In the genomic region with DNA sequence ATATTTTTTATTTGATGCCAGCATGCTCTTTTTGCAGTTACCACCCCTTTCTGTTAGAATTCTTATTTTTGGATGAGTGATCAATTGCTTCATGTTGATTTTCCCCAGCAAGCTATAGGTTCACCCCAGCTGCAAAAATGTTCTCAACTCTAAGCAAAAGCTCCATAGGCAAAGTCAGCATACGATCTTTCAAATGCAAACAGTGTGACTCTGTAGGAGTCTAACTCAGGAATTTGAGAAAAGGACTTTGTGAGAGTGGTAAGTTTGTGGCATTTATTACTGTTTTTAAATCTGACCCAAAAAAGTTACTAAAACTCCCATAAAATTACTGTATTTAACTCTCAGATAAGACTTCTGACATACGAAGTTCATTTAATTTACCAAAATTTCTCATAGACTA, we compare ENCODE assay signal across 33 cellular contexts.
"Had no signal": no experiment of that assay in that cellular context is flagged by ENCODE, and none has a peak within 500 bp of the region (broad histone marks: within the 10 kb centered on the region; RNA-seq: fewer than 3 reads in every experiment).

No MANE protein-coding gene starts in this region.

- FAIRE-seq: TTC549 had no signal

- DNase-seq: activated CD4-positive, alpha-beta memory T cell treated with anti-CD3 and anti-CD28 coated beads, Interleukin-2, amount 10 ng/mL, durations not matched to agents 7 days and 5 days; activated CD4-positive, alpha-beta T cell treated with anti-CD3 and anti-CD28 coated beads for 36 hours; activated CD4-positive, alpha-beta T cell treated with anti-CD3 and anti-CD28 coated beads, Interleukin-2, amount 50 U/mL, for 1 hour; activated CD8-positive, alpha-beta memory T cell treated with anti-CD3 and anti-CD28 coated beads for 24 hours; activated CD8-positive, alpha-beta memory T cell treated with anti-CD3 and anti-CD28 coated beads, Interleukin-2, amount 10 ng/mL, durations not matched to agents 7 days and 5 days; activated CD8-positive, alpha-beta memory T cell treated with anti-CD3 and anti-CD28 coated beads, Interleukin-2, amount 50 U/mL, for 48 hours; activated effector memory CD4-positive, alpha-beta T cell treated with Interleukin-2 at 50 U/mL for 16 hours; activated naive CD4-positive, alpha-beta T cell treated with anti-CD3 and anti-CD28 coated beads, Interleukin-2, amount 10 ng/mL, durations not matched to agents 7 days and 5 days; activated T-cell treated with anti-CD3 and anti-CD28 coated beads, Interleukin-2, amount 50 U/mL, for 48 hours; amniotic stem cell; aorta; brain microvascular endothelial cell; central memory CD4-positive, alpha-beta T cell; MG63; NCI-H1048; NCI-H1105 treated with DMSO at 0.1 percent for 48 hours; NCI-H1436; NCI-H1694; NCI-H1930; NCI-H2081 treated with DMSO at 0.1 percent for 48 hours; NCI-H345; NCI-H524 treated with DMSO at 0.1 percent for 48 hours; PC-3; Peyer's patch; RPMI8226; SHP77 treated with DMSO at 0.1 percent for 48 hours; SK-N-SH had no signal

- H3K4me3 Mint-ChIP-seq: activated CD4-positive, alpha-beta memory T cell treated with anti-CD3 and anti-CD28 coated beads, Interleukin-2, amount 10 ng/mL, durations not matched to agents 7 days and 5 days; activated CD4-positive, alpha-beta T cell treated with anti-CD3 and anti-CD28 coated beads for 36 hours; activated CD8-positive, alpha-beta memory T cell treated with anti-CD3 and anti-CD28 coated beads, Interleukin-2, amount 10 ng/mL, durations not matched to agents 7 days and 5 days; activated naive CD4-positive, alpha-beta T cell treated with anti-CD3 and anti-CD28 coated beads, Interleukin-2, amount 10 ng/mL, durations not matched to agents 7 days and 5 days; activated naive CD8-positive, alpha-beta T cell; T-helper 1 cell treated with Interleukin-12 subunit alpha and Interleukin-12 subunit beta and Interleukin-4 antibody, amounts not matched to agents 30 μg/mL and 1 μg/mL, for 36 hours; T-helper 2 cell treated with Interferon-gamma antibody and Interleukin-4, amounts not matched to agents 5 μg/mL and 100 μg/mL, for 36 hours had no signal

- H3K4me1 Mint-ChIP-seq: activated CD4-positive, alpha-beta memory T cell treated with anti-CD3 and anti-CD28 coated beads, Interleukin-2, amount 10 ng/mL, durations not matched to agents 7 days and 5 days; activated CD4-positive, alpha-beta T cell treated with anti-CD3 and anti-CD28 coated beads for 36 hours; activated CD8-positive, alpha-beta memory T cell treated with anti-CD3 and anti-CD28 coated beads, Interleukin-2, amount 10 ng/mL, durations not matched to agents 7 days and 5 days; activated naive CD4-positive, alpha-beta T cell treated with anti-CD3 and anti-CD28 coated beads, Interleukin-2, amount 10 ng/mL, durations not matched to agents 7 days and 5 days had no signal

- H3K4me2 ChIP-seq: SK-N-SH had no signal

- H3K9me3 Mint-ChIP-seq: activated CD4-positive, alpha-beta memory T cell treated with anti-CD3 and anti-CD28 coated beads, Interleukin-2, amount 10 ng/mL, durations not matched to agents 7 days and 5 days; T-helper 1 cell treated with Interleukin-12 subunit alpha and Interleukin-12 subunit beta and Interleukin-4 antibody, amounts not matched to agents 30 μg/mL and 1 μg/mL, for 36 hours; T-helper 2 cell treated with Interferon-gamma antibody and Interleukin-4, amounts not matched to agents 5 μg/mL and 100 μg/mL, for 36 hours had no signal

- H3K27ac Mint-ChIP-seq: activated CD4-positive, alpha-beta memory T cell treated with anti-CD3 and anti-CD28 coated beads, Interleukin-2, amount 10 ng/mL, durations not matched to agents 7 days and 5 days; activated CD4-positive, alpha-beta T cell treated with anti-CD3 and anti-CD28 coated beads for 36 hours; activated CD8-positive, alpha-beta memory T cell treated with anti-CD3 and anti-CD28 coated beads, Interleukin-2, amount 10 ng/mL, durations not matched to agents 7 days and 5 days; activated naive CD4-positive, alpha-beta T cell treated with anti-CD3 and anti-CD28 coated beads, Interleukin-2, amount 10 ng/mL, durations not matched to agents 7 days and 5 days; activated naive CD8-positive, alpha-beta T cell; T-helper 1 cell treated with Interleukin-12 subunit alpha and Interleukin-12 subunit beta and Interleukin-4 antibody, amounts not matched to agents 30 μg/mL and 1 μg/mL, for 36 hours; T-helper 2 cell treated with Interferon-gamma antibody and Interleukin-4, amounts not matched to agents 5 μg/mL and 100 μg/mL, for 36 hours had no signal

- H3K9me3 ChIP-seq: MG63, Peyer's patch, SJSA1, SK-N-SH had no signal

- H3K27me3 Mint-ChIP-seq: activated CD4-positive, alpha-beta memory T cell treated with anti-CD3 and anti-CD28 coated beads, Interleukin-2, amount 10 ng/mL, durations not matched to agents 7 days and 5 days; activated CD8-positive, alpha-beta memory T cell treated with anti-CD3 and anti-CD28 coated beads, Interleukin-2, amount 10 ng/mL, durations not matched to agents 7 days and 5 days; activated naive CD4-positive, alpha-beta T cell treated with anti-CD3 and anti-CD28 coated beads, Interleukin-2, amount 10 ng/mL, durations not matched to agents 7 days and 5 days had no signal

- ATAC-seq: activated CD4-positive, alpha-beta T cell treated with anti-CD3 and anti-CD28 coated beads for 36 hours; activated CD4-positive, CD25-positive, alpha-beta regulatory T cell treated with anti-CD3 and anti-CD28 coated beads, Interleukin-2, amount 50 U/mL, for 24 hours; activated CD8-positive, alpha-beta memory T cell treated with anti-CD3 and anti-CD28 coated beads, Interleukin-2, amount 10 ng/mL, durations not matched to agents 7 days and 5 days; PC-3 had no signal

- H3K9ac ChIP-seq: SK-N-SH had no signal

- H3K4me1 ChIP-seq: Peyer's patch, SJSA1 had no signal

- H3K36me3 Mint-ChIP-seq: activated CD8-positive, alpha-beta memory T cell treated with anti-CD3 and anti-CD28 coated beads, Interleukin-2, amount 10 ng/mL, durations not matched to agents 7 days and 5 days; activated naive CD4-positive, alpha-beta T cell treated with anti-CD3 and anti-CD28 coated beads, Interleukin-2, amount 10 ng/mL, durations not matched to agents 7 days and 5 days; activated naive CD8-positive, alpha-beta T cell had no signal

- H3K4me3 ChIP-seq: MG63, Peyer's patch, SJSA1 had no signal

- H3K36me3 ChIP-seq: brain microvascular endothelial cell, MG63, Peyer's patch, SJSA1 had no signal

- H3K27ac ChIP-seq: brain microvascular endothelial cell, Peyer's patch, SJSA1 had no signal

- H3K27me3 ChIP-seq: brain microvascular endothelial cell, MG63, Peyer's patch, SJSA1 had no signal
